6 cellular contexts compared by ENCODE assay signal in the genomic region with DNA sequence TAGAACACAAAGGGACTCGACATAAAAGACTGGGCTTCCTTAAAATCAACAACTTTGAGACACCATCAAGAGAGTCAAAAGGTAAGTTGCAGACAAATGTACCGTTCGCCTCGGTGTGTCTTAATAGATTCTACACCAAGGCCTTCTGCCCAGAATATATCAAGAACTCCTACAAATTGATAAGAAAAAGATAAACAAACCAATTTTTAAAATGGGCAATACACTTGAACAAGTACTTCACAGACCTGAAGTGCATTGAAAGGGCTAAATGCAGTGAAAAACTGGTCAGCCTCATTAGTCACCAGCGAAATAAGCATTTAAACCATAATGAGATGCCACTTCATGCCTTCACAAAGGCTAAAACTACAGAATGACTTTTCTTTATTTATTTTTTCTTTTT. TPM values are rescaled to one million over a fixed set of nuclear protein-coding genes. Genes with fewer than 3 reads are reported as not detected.
"Had no signal": no experiment of that assay in that cellular context is flagged by ENCODE, and none has a peak within 500 bp of the region (broad histone marks: within the 10 kb centered on the region; RNA-seq: fewer than 3 reads in every experiment).

No MANE protein-coding gene starts in this region.

- H3K27ac ChIP-seq: HL-60 had no signal

- DNase-seq: IMR-90, KBM-7, KG1 had no signal

- H3K4me3 ChIP-seq: K562 had no signal

RNA-seq across cellular contexts. Expression of gene BAHCC1, which starts 20.4 kb away (rescaled TPM):
- polyA plus RNA-seq: IgD-negative memory B cell had no signal
